In genomic region chr11:65491163-65491465, GRCh38 we compare ENCODE assay signal across 11 cellular contexts. TPM values are rescaled to one million over a fixed set of nuclear protein-coding genes. Genes with fewer than 3 reads are reported as not detected.
DNase-seq lines count a peak whose midpoint lies in the region; ATAC-seq and TF ChIP-seq lines count a peak whose summit lies in the region.
"Had no signal": no experiment of that assay in that cellular context is flagged by ENCODE, and none has a peak within 500 bp of the region (broad histone marks: within the 10 kb centered on the region; RNA-seq: fewer than 3 reads in every experiment).

No MANE protein-coding gene starts in this region.

- no peaks in the 10 kb centered on the region for H3K9me2 ChIP-seq in PC-9 (ENCODE audit: insufficient read depth)

- H3F3A ChIP-seq in PC-9 (ENCODE audit: insufficient read depth, low read depth): peaks cover 68% of the 10 kb centered on the region

- H3K4me3 ChIP-seq in AG04450 (ENCODE audit: low read depth, low read length) (no peak overlapping the region), PC-9 (no peak overlapping the region), esophagus muscularis mucosa (no peak overlapping the region), MG63 (no peak overlapping the region)

- peak overlapping the region; percentile 100 for H3K27ac ChIP-seq in AG04450 (ENCODE audit: low read depth, low read length)
- peak overlapping the region; percentile 88 for H3K27ac ChIP-seq in PC-9
- peak overlapping the region; percentile 95 to 99 (median 98) for H3K27ac ChIP-seq in esophagus muscularis mucosa (replicated peaks in 1 of 4)

- POLR2A ChIA-PET in AG04450 (lab: Yijun Ruan, JAX): interaction anchor here (1.5 to 21.9 kb wide), 6 partner anchors 9 to 69 kb away, joined by 13 to 999 read pairs (median 153); partner anchors contain the start of genes MALAT1 and NEAT1
- POLR2A ChIA-PET in PC-9 (lab: Charles Lee; ENCODE audit: unreplicated experiment): interaction anchor here (0.6 to 3.6 kb wide), 8 partner anchors 11 to 71 kb away, joined by 3 to 41 read pairs (median 10); partner anchors contain the start of gene NEAT1

- no peaks in the 10 kb centered on the region; the same call in 1 of the 2 replicates for H3K9me3 ChIP-seq in AG04450 (ENCODE audit: control insufficient read depth, insufficient read depth, low read length)
- no peaks in the 10 kb centered on the region for H3K9me3 ChIP-seq in PC-9 (ENCODE audit: insufficient read depth, low read depth)
- no peaks in the 10 kb centered on the region for H3K9me3 ChIP-seq in esophagus muscularis mucosa
- no peaks in the 10 kb centered on the region for H3K9me3 ChIP-seq in MG63

- H3K27me3 Mint-ChIP-seq in osteocyte (ENCODE audit: unreplicated experiment): no peaks in the 10 kb centered on the region

- DNase-seq in AG04450 (ENCODE audit: low read depth, low spot score) (no peak), PC-9 (no peak), esophagus muscularis mucosa (ENCODE audit: extremely low spot score) (no peak), osteocyte (ENCODE audit: extremely low spot score, unreplicated experiment) (no peak), T-helper 2 cell (no peak), MG63 (no peak), NOMO-1 treated with dmso at 0.1 percent for 144 hours (lab: John Stamatoyannopoulos, UW; ENCODE audit: unreplicated experiment) (no peak)
- DNase-seq: CD4-positive, CD25-positive, alpha-beta regulatory T cell; NK-92 treated with Interleukin-12 subunit alpha and Interleukin-12 subunit beta, amount 100 ng/mL, for 24 hours had no signal

- H3K36me3 Mint-ChIP-seq in osteocyte (ENCODE audit: unreplicated experiment): no peaks in the 10 kb centered on the region
- H3K36me3 Mint-ChIP-seq: CD4-positive, CD25-positive, alpha-beta regulatory T cell had no signal

- H3K4me3 Mint-ChIP-seq in osteocyte (ENCODE audit: unreplicated experiment): peak overlapping the region; percentile 49

- H3K27ac Mint-ChIP-seq in osteocyte (ENCODE audit: unreplicated experiment): no peak overlapping the region
- H3K27ac Mint-ChIP-seq: activated T-cell treated with anti-CD3 and anti-CD28 coated beads, Interleukin-2, amount 50 U/mL, for 72 hours had no signal

- no TSS peak for BruUV-seq in PC-9 (replicated peaks; lab: Mats Ljungman, UMichigan)

- CTCF ChIA-PET in AG04450 (lab: Charles Lee): interaction anchor here (0.9 to 2.6 kb wide), 2 partner anchors 12 to 20 kb away, joined by 3 to 17 read pairs; no protein-coding TSS in a partner anchor
- CTCF ChIA-PET in PC-9 (lab: Charles Lee): interaction anchor here (1.2 to 4.4 kb wide), 2 partner anchors 13 to 19 kb away, joined by 9 to 18 read pairs; no protein-coding TSS in a partner anchor

- no peak overlapping the region for H2AFZ ChIP-seq in PC-9

- ATAC-seq in GM21526 (IDR thresholded peaks at IDR 0.05; ENCODE audit: low FRiP score, unreplicated experiment): no peak
- ATAC-seq: activated T-cell treated with anti-CD3 and anti-CD28 coated beads, Interleukin-2, amount 50 U/mL, for 72 hours had no signal

- TF ChIP-seq EP300 in esophagus muscularis mucosa (IDR thresholded peaks at IDR 0.05): no peak

- H3K36me3 ChIP-seq in PC-9 (ENCODE audit: low read depth) (no peaks in the 10 kb centered on the region), esophagus muscularis mucosa (no peaks in the 10 kb centered on the region), MG63 (no peaks in the 10 kb centered on the region)

- no peaks in the 10 kb centered on the region for H3K79me2 ChIP-seq in PC-9 (ENCODE audit: low read depth)

- H3K4me1 Mint-ChIP-seq in osteocyte (ENCODE audit: unreplicated experiment): peaks cover 89% of the 10 kb centered on the region

- H3K4me1 ChIP-seq in PC-9 (replicated peaks; ENCODE audit: insufficient read depth) (peaks cover 86% of the 10 kb centered on the region), esophagus muscularis mucosa (peaks cover 96 to 98% (median 98%) of the 10 kb centered on the region in 4 donors)

- intact Hi-C loops in PC-9 (cut with micrococcal nuclease; ENCODE audit: unreplicated experiment): loop anchor here (10.0 kb wide), 1 partner anchor 294 kb away; the partner anchor contains the start of genes AP5B1 and OVOL1
- intact Hi-C loops in esophagus muscularis mucosa (cut with DNase I): no loop called here

- H3K27me3 ChIP-seq in AG04450 (ENCODE audit: control insufficient read depth, insufficient read depth, low read length) (no peaks in the 10 kb centered on the region), PC-9 (ENCODE audit: insufficient read depth, low read depth) (no peaks in the 10 kb centered on the region), esophagus muscularis mucosa (no peaks in the 10 kb centered on the region), MG63 (no peaks in the 10 kb centered on the region)

- peak overlapping the region; percentile 70 for H3K4me2 ChIP-seq in PC-9

- H4K20me1 ChIP-seq in PC-9 (ENCODE audit: insufficient read depth): no peaks in the 10 kb centered on the region

- TF ChIP-seq CTCF in AG04450 (IDR thresholded peaks at IDR 0.05; ENCODE audit: low read depth, low read length): no peak
- TF ChIP-seq CTCF in PC-9 (conservative IDR thresholded peaks at IDR 0.05): no peak
- no peak for TF ChIP-seq CTCF in esophagus muscularis mucosa (IDR thresholded peaks at IDR 0.05)
- TF ChIP-seq CTCF in osteocyte (IDR thresholded peaks at IDR 0.05): no peak

- 52% methylated on average over 3 of the region's 3 CpGs for whole genome bisulfite sequencing in esophagus muscularis mucosa

- no peak for TF ChIP-seq POLR2A in esophagus muscularis mucosa (IDR thresholded peaks at IDR 0.05; ENCODE audit: low read depth)

- H3K9me3 Mint-ChIP-seq in osteocyte (ENCODE audit: unreplicated experiment): no peaks in the 10 kb centered on the region
- H3K9me3 Mint-ChIP-seq: activated T-cell treated with anti-CD3 and anti-CD28 coated beads, Interleukin-2, amount 50 U/mL, for 72 hours; CD4-positive, CD25-positive, alpha-beta regulatory T cell had no signal

RNA-seq across cellular contexts. Expression of gene MALAT1, which starts 7.7 kb away (rescaled TPM):
- 1,149 and 1,465 TPM in 2 replicates for polyA plus RNA-seq in AG04450 (2011; rRNA removed)
- polyA minus RNA-seq in AG04450 (2011; rRNA and poly(A)+ RNA removed): 15,934 and 21,970 TPM in 2 replicates
- total RNA-seq in PC-9 (2021): 6,494 and 7,852 TPM in 2 replicates
- total RNA-seq in esophagus muscularis mucosa: over 10,000 TPM in 1 of 4 donors, 1,000 to 10,000 TPM in 3; 2,724 to 15,405 (median 5,373) TPM
- 11,843 and 16,538 TPM in 2 replicates for total RNA-seq in osteocyte
- total RNA-seq in MG63 (2014; rRNA removed; shearing (Covaris generic); ENCODE audit: low replicate concordance): 258 and 283 TPM in 2 replicates

RNA-seq across cellular contexts. Expression of gene SCYL1, which starts 33.8 kb away (rescaled TPM):
- 60.9 and 90.0 TPM in 2 replicates for polyA plus RNA-seq in AG04450 (2011; rRNA removed)
- 55.8 and 101 TPM in 2 replicates for polyA minus RNA-seq in AG04450 (2011; rRNA and poly(A)+ RNA removed)
- total RNA-seq in PC-9 (2021) (106 and 135 TPM in 2 replicates), esophagus muscularis mucosa (100 to 1,000 TPM in 2 of 4 donors, 10 to 100 TPM in 2; 74.3 to 115 (median 104) TPM), osteocyte (103 and 104 TPM in 2 replicates)
- 50.1 and 56.3 TPM in 2 replicates for total RNA-seq in MG63 (2014; rRNA removed; shearing (Covaris generic); ENCODE audit: low replicate concordance)
